ENCODE assay signal across 7 cellular contexts in the genomic region with DNA sequence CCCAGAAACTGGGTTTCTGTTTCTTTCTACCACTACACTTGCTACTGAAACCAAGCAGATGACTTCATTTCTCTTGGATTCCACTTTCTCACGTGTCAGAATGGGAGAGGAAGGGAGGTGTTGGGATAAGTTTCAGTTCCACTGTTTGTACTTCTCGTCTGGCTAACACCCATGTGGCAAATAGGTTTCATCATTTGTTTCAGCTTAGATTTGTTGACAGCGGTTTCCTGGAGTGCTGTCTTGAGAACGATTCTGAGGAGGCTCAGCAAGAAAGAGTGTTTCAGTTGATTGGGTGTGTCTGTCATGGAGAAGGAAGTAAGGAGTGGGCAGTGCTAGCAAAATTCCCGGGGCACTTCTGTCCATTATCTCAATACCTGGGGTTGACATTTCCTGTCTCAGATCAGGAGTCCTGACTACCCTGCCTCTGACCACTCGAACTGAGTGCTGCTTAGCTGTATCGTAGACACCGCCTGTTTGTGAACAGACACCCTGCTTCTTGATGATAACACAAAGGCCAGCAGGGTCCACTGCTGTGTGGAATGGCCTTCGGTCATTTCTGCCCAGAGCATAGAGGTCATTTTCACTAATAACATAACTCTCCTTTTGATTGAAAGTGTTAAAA. TPM values are rescaled to one million over a fixed set of nuclear protein-coding genes. Genes with fewer than 3 reads are reported as not detected.
"Had no signal": no experiment of that assay in that cellular context is flagged by ENCODE, and none has a peak within 500 bp of the region (broad histone marks: within the 10 kb centered on the region; RNA-seq: fewer than 3 reads in every experiment).

No MANE protein-coding gene starts in this region.

RNA-seq across cellular contexts. Expression of gene NCF1, which starts 29.8 kb away (rescaled TPM):
- total RNA-seq: chondrocyte, hepatocyte, neural crest cell, osteoblast, smooth muscle cell, suprapubic skin had no signal
- polyA plus RNA-seq: fibroblast of lung had no signal
